7 cellular contexts compared by ENCODE assay signal in genomic region chr22:39997939-39998726, GRCh38. TPM values are rescaled to one million over a fixed set of nuclear protein-coding genes. Genes with fewer than 3 reads are reported as not detected.
DNase-seq lines count a peak whose midpoint lies in the region; ATAC-seq and TF ChIP-seq lines count a peak whose summit lies in the region.

No MANE protein-coding gene starts in this region.

- peak in 1 of 6 experiments; percentile 7 for TF ChIP-seq CTCF in Peyer's patch (IDR thresholded peaks at IDR 0.05)
- TF ChIP-seq CTCF in testis (IDR thresholded peaks at IDR 0.05), result no peak

- H3K36me3 ChIP-seq in Peyer's patch (no peaks in the 10 kb centered on the region), testis (ENCODE audit: low read depth, missing control alignments) (no peaks in the 10 kb centered on the region)

- H3K27ac ChIP-seq in Peyer's patch (peak overlapping the region in 3 of 4 donors; percentile 57 to 83 (median 63)), testis (peak overlapping the region; percentile 76 to 94)

- H3K27me3 ChIP-seq in Peyer's patch (no peaks in the 10 kb centered on the region), testis (no peaks in the 10 kb centered on the region)

- no peaks in the 10 kb centered on the region for H3K9me3 ChIP-seq in Peyer's patch
- H3K9me3 ChIP-seq in testis, result no peaks in the 10 kb centered on the region

- no peaks in the 10 kb centered on the region for H3K36me3 Mint-ChIP-seq in activated naive CD8-positive, alpha-beta T cell treated with anti-CD3 and anti-CD28 coated beads, Interleukin-2, amount 50 U/mL, for 24 hours (ENCODE audit: low read depth)
- H3K36me3 Mint-ChIP-seq in effector memory CD8-positive, alpha-beta T cell (ENCODE audit: insufficient read depth), result peaks cover 4% of the 10 kb centered on the region

- H3K27me3 Mint-ChIP-seq in activated naive CD8-positive, alpha-beta T cell treated with anti-CD3 and anti-CD28 coated beads, Interleukin-2, amount 50 U/mL, for 24 hours, result peaks cover 22% of the 10 kb centered on the region
- H3K27me3 Mint-ChIP-seq in effector memory CD8-positive, alpha-beta T cell, result peaks cover 28 to 84% of the 10 kb centered on the region in 2 donors

- H3K4me1 Mint-ChIP-seq in activated naive CD8-positive, alpha-beta T cell treated with anti-CD3 and anti-CD28 coated beads, Interleukin-2, amount 50 U/mL, for 24 hours, result peaks cover 14% of the 10 kb centered on the region
- H3K4me1 Mint-ChIP-seq in effector memory CD8-positive, alpha-beta T cell (ENCODE audit: low read depth in 2 of 2), result peaks cover 1 to 5% of the 10 kb centered on the region in 2 donors

- DNase-seq in M059J (ENCODE audit: low read depth) (peak; percentile 84), Peyer's patch (peak in 2 of 3 donors; percentile 74 to 78), left cardiac atrium (no peak), testis (peak; percentile 91)
- DNase-seq in activated naive CD8-positive, alpha-beta T cell treated with anti-CD3 and anti-CD28 coated beads, Interleukin-2, amount 50 U/mL, for 24 hours, result no peak
- no peak for DNase-seq in effector memory CD8-positive, alpha-beta T cell

- H3K4me3 Mint-ChIP-seq in activated naive CD8-positive, alpha-beta T cell treated with anti-CD3 and anti-CD28 coated beads, Interleukin-2, amount 50 U/mL, for 24 hours, result no peak overlapping the region
- H3K4me3 Mint-ChIP-seq in effector memory CD8-positive, alpha-beta T cell, result no peak overlapping the region

- H3K4me1 ChIP-seq in Peyer's patch (peaks cover 3 to 42% (median 11%) of the 10 kb centered on the region in 4 donors), testis (peaks cover 39% of the 10 kb centered on the region)

- WGBS in testis, 2 donors, result 49 to 68% methylated on average over 11 of the region's 11 CpGs

- peak; percentile 35 to 38 for ATAC-seq in left cardiac atrium
- no peak for ATAC-seq in activated naive CD8-positive, alpha-beta T cell treated with anti-CD3 and anti-CD28 coated beads, Interleukin-2, amount 50 U/mL, for 24 hours
- ATAC-seq in effector memory CD8-positive, alpha-beta T cell (replicated peaks), result no peak
- no peak for ATAC-seq in GM19351 (IDR thresholded peaks at IDR 0.05; ENCODE audit: unreplicated experiment)

- intact Hi-C loops in left cardiac atrium (cut with DNase I), result no loop called here
- intact Hi-C loops in testis (cut with DNase I; ENCODE audit: low total_unique reads), result no loop called here

- no peak overlapping the region for H3K27ac Mint-ChIP-seq in activated naive CD8-positive, alpha-beta T cell treated with anti-CD3 and anti-CD28 coated beads, Interleukin-2, amount 50 U/mL, for 24 hours
- H3K27ac Mint-ChIP-seq in effector memory CD8-positive, alpha-beta T cell, result peak overlapping the region in 1 of 2 donors; percentile 57

- TF ChIP-seq POLR2A in Peyer's patch (IDR thresholded peaks at IDR 0.05) (no peak), testis (IDR thresholded peaks at IDR 0.05) (no peak)

- no peaks in the 10 kb centered on the region for H3K9me3 Mint-ChIP-seq in activated naive CD8-positive, alpha-beta T cell treated with anti-CD3 and anti-CD28 coated beads, Interleukin-2, amount 50 U/mL, for 24 hours
- no peaks in the 10 kb centered on the region for H3K9me3 Mint-ChIP-seq in effector memory CD8-positive, alpha-beta T cell

- H3K4me3 ChIP-seq in Peyer's patch (peak overlapping the region in 1 of 4 donors; percentile 64), testis (no peak overlapping the region)

RNA-seq across cellular contexts. Expression of gene FAM83F, which starts 3.4 kb away (rescaled TPM):
- total RNA-seq in M059J (2014; rRNA removed; shearing (Covaris generic)), result not detected in 2 replicates
- total RNA-seq in Peyer's patch (10 to 100 TPM in 3 of 4 donors, 1 to 10 TPM in 1; 9.9 to 66.0 (median 51.1) TPM), left cardiac atrium (1 to 10 TPM; 2.2 to 2.4 TPM), testis (10 to 100 TPM; 30.2 to 41.1 TPM)
- 57.7 TPM for polyA plus RNA-seq in testis (ENCODE audit: insufficient read depth, low read depth, low replicate concordance)

RNA-seq across cellular contexts. Expression of gene TMA7B, which starts 37.9 kb away (rescaled TPM):
- total RNA-seq in M059J (2014; rRNA removed; shearing (Covaris generic)), result not detected in 2 replicates
- total RNA-seq in Peyer's patch, result not detected
- not detected for total RNA-seq in left cardiac atrium
- total RNA-seq in testis, result under 1 TPM; 0.43 to 0.47 TPM
- polyA plus RNA-seq in testis (ENCODE audit: insufficient read depth, low read depth, low replicate concordance), result not detected

Comparison
In these comparisons a context has a peak if more than half of its experiments do, and no peak if none do; other contexts are left out.
1. DNase-seq: peak in M059J (single experiment), Peyer's patch (2 of 3) and testis (single experiment); none in left cardiac atrium (single experiment), activated naive CD8-positive, alpha-beta T cell treated with anti-CD3 and anti-CD28 coated beads, Interleukin-2, amount 50 U/mL, for 24 hours (single experiment) and effector memory CD8-positive, alpha-beta T cell (0 of 3).
2. ATAC-seq: peak in left cardiac atrium (2 of 2); none in activated naive CD8-positive, alpha-beta T cell treated with anti-CD3 and anti-CD28 coated beads, Interleukin-2, amount 50 U/mL, for 24 hours (single experiment), effector memory CD8-positive, alpha-beta T cell (single experiment) and GM19351 (single experiment).